In the genomic region with DNA sequence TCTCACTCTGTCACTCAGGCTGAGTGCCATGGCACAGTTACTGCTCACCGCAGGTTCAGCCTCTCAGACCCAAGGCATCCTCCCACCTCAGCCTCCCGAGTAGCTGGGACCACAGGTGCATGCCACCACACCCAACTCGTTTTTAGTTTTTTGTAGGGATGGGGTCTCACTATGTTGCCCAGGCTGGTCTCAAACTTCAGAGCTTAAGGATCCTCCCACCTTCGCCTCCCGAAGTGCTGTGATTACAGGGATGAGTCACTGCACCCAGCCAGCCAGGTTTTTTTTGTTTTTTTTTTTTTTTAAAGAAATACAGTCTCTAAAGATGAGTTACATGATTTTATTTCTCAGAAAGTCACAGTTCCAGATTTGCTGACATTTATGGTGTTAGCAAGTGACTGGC, we compare ENCODE assay signal across 23 cellular contexts. TPM values are rescaled to one million over a fixed set of nuclear protein-coding genes. Genes with fewer than 3 reads are reported as not detected.
DNase-seq lines count a peak whose midpoint lies in the region; ATAC-seq lines count a peak whose summit lies in the region.
"Had no signal": no experiment of that assay in that cellular context is flagged by ENCODE, and none has a peak within 500 bp of the region (broad histone marks: within the 10 kb centered on the region; RNA-seq: fewer than 3 reads in every experiment).

No MANE protein-coding gene starts in this region.

- no peaks in the 10 kb centered on the region for H3K4me1 Mint-ChIP-seq in activated T-helper 1 cell treated with anti-CD3 and anti-CD28 coated beads, Interleukin-12 subunit alpha, Interleukin-12 subunit beta, Interleukin-2, Interleukin-4 antibody, amounts not matched to agents 30 ng/mL and 10 ng/mL and 1 ng/mL, durations not matched to agents 14 hours and 24 hours and 36 hours (ENCODE audit: low read depth)
- H3K4me1 Mint-ChIP-seq: activated naive CD8-positive, alpha-beta T cell treated with anti-CD3 and anti-CD28 coated beads, Interleukin-2, amount 50 U/mL, for 24 hours; endodermal cell; natural killer cell had no signal

- peaks cover 2% of the 10 kb centered on the region for H3K27me3 Mint-ChIP-seq in activated T-helper 1 cell treated with anti-CD3 and anti-CD28 coated beads, Interleukin-12 subunit alpha, Interleukin-12 subunit beta, Interleukin-2, Interleukin-4 antibody, amounts not matched to agents 30 ng/mL and 10 ng/mL and 1 ng/mL, durations not matched to agents 14 hours and 24 hours and 36 hours (ENCODE audit: insufficient read depth)

- no peaks in the 10 kb centered on the region for H3K36me3 Mint-ChIP-seq in activated T-helper 1 cell treated with anti-CD3 and anti-CD28 coated beads, Interleukin-12 subunit alpha, Interleukin-12 subunit beta, Interleukin-2, Interleukin-4 antibody, amounts not matched to agents 30 ng/mL and 10 ng/mL and 1 ng/mL, durations not matched to agents 14 hours and 24 hours and 36 hours (ENCODE audit: low read depth)
- H3K36me3 Mint-ChIP-seq: natural killer cell had no signal

- no peak for ATAC-seq in HG02642 (IDR thresholded peaks at IDR 0.05; ENCODE audit: poor library complexity, unreplicated experiment)
- ATAC-seq: activated CD8-positive, alpha-beta T cell treated with anti-CD3 and anti-CD28 coated beads for 36 hours; activated naive CD8-positive, alpha-beta T cell treated with anti-CD3 and anti-CD28 coated beads, Interleukin-2, amount 50 U/mL, for 24 hours; left lung; natural killer cell had no signal

- H3K4me3 Mint-ChIP-seq in activated T-helper 1 cell treated with anti-CD3 and anti-CD28 coated beads, Interleukin-12 subunit alpha, Interleukin-12 subunit beta, Interleukin-2, Interleukin-4 antibody, amounts not matched to agents 30 ng/mL and 10 ng/mL and 1 ng/mL, durations not matched to agents 14 hours and 24 hours and 36 hours: no peak overlapping the region
- H3K4me3 Mint-ChIP-seq: activated CD8-positive, alpha-beta T cell treated with anti-CD3 and anti-CD28 coated beads for 36 hours; activated naive CD8-positive, alpha-beta T cell treated with anti-CD3 and anti-CD28 coated beads, Interleukin-2, amount 50 U/mL, for 24 hours; endodermal cell; mesothelial cell of epicardium; natural killer cell had no signal

- intact Hi-C loops in activated T-helper 1 cell treated with anti-CD3 and anti-CD28 coated beads, Interleukin-12 subunit alpha, Interleukin-12 subunit beta, Interleukin-2, Interleukin-4 antibody, amounts not matched to agents 30 ng/mL and 10 ng/mL and 1 ng/mL, durations not matched to agents 14 hours and 24 hours and 36 hours (cut with micrococcal nuclease): no loop called here

- DNase-seq in Daoy (ENCODE audit: low read depth) (peak; percentile 57), RKO (ENCODE audit: low spot score) (peak; percentile 26), dermis blood vessel endothelial cell (peak; percentile 44), kidney glomerular epithelial cell (lab: John Stamatoyannopoulos, UW) (peak; percentile 39), DMS153 (lab: John Stamatoyannopoulos, UW) (no peak)
- DNase-seq in activated T-helper 1 cell treated with anti-CD3 and anti-CD28 coated beads, Interleukin-12 subunit alpha, Interleukin-12 subunit beta, Interleukin-2, Interleukin-4 antibody, amounts not matched to agents 30 ng/mL and 10 ng/mL and 1 ng/mL, durations not matched to agents 14 hours and 24 hours and 36 hours (ENCODE audit: low spot score): no peak
- DNase-seq in effector CD4-positive, alpha-beta T cell: no peak
- DNase-seq: activated CD4-positive, alpha-beta T cell treated with anti-CD3 and anti-CD28 coated beads for 1 hour; activated CD8-positive, alpha-beta T cell treated with anti-CD3 and anti-CD28 coated beads for 36 hours; activated gamma-delta T cell treated with Interleukin-2 at 50 U/mL for 16 hours; activated naive CD8-positive, alpha-beta T cell treated with anti-CD3 and anti-CD28 coated beads, Interleukin-2, amount 50 U/mL, for 24 hours; C1 segment of cervical spinal cord; Caco-2; endodermal cell; left lung; MG63; natural killer cell; NCI-H1417; NCI-H446 treated with DMSO at 0.1 percent for 48 hours; SHP77 treated with DMSO at 0.1 percent for 48 hours had no signal

- no peaks in the 10 kb centered on the region for H3K9me3 Mint-ChIP-seq in activated T-helper 1 cell treated with anti-CD3 and anti-CD28 coated beads, Interleukin-12 subunit alpha, Interleukin-12 subunit beta, Interleukin-2, Interleukin-4 antibody, amounts not matched to agents 30 ng/mL and 10 ng/mL and 1 ng/mL, durations not matched to agents 14 hours and 24 hours and 36 hours
- H3K9me3 Mint-ChIP-seq: activated CD8-positive, alpha-beta T cell treated with anti-CD3 and anti-CD28 coated beads for 36 hours; activated naive CD8-positive, alpha-beta T cell treated with anti-CD3 and anti-CD28 coated beads, Interleukin-2, amount 50 U/mL, for 24 hours; endodermal cell; IgD-negative memory B cell; natural killer cell had no signal

- H3K27ac Mint-ChIP-seq in activated T-helper 1 cell treated with anti-CD3 and anti-CD28 coated beads, Interleukin-12 subunit alpha, Interleukin-12 subunit beta, Interleukin-2, Interleukin-4 antibody, amounts not matched to agents 30 ng/mL and 10 ng/mL and 1 ng/mL, durations not matched to agents 14 hours and 24 hours and 36 hours: no peak overlapping the region
- H3K27ac Mint-ChIP-seq: activated CD8-positive, alpha-beta T cell treated with anti-CD3 and anti-CD28 coated beads for 36 hours; activated naive CD8-positive, alpha-beta T cell treated with anti-CD3 and anti-CD28 coated beads, Interleukin-2, amount 50 U/mL, for 24 hours; endodermal cell; mesothelial cell of epicardium; natural killer cell had no signal

RNA-seq across cellular contexts. Expression of gene BACE2, which starts 29.0 kb away (rescaled TPM):
- 70.5 and 74.0 TPM in 2 replicates for total RNA-seq in Daoy (2014; rRNA removed; shearing (Covaris generic))
- 571 and 696 TPM in 2 replicates for total RNA-seq in dermis blood vessel endothelial cell
- total RNA-seq in activated T-helper 1 cell treated with anti-CD3 and anti-CD28 coated beads, Interleukin-12 subunit alpha, Interleukin-12 subunit beta, Interleukin-2, Interleukin-4 antibody, amounts not matched to agents 30 ng/mL and 10 ng/mL and 1 ng/mL, durations not matched to agents 14 hours and 24 hours and 36 hours: 0.81 and 1.8 TPM in 2 replicates

Comparison
In these comparisons a context has a peak if more than half of its experiments do, and no peak if none do; other contexts are left out.
1. DNase-seq: peak in Daoy (single experiment), RKO (single experiment), dermis blood vessel endothelial cell (single experiment) and kidney glomerular epithelial cell (single experiment); none in activated T-helper 1 cell treated with anti-CD3 and anti-CD28 coated beads, Interleukin-12 subunit alpha, Interleukin-12 subunit beta, Interleukin-2, Interleukin-4 antibody, amounts not matched to agents 30 ng/mL and 10 ng/mL and 1 ng/mL, durations not matched to agents 14 hours and 24 hours and 36 hours (single experiment), effector CD4-positive, alpha-beta T cell (single experiment) and DMS153 (single experiment).
2. RNA of gene BACE2, which starts 29.0 kb away (total RNA-seq): 571 to 696 TPM in dermis blood vessel endothelial cell and 70.5 to 74.0 TPM in Daoy; 0.81 to 1.8 TPM in activated T-helper 1 cell treated with anti-CD3 and anti-CD28 coated beads, Interleukin-12 subunit alpha, Interleukin-12 subunit beta, Interleukin-2, Interleukin-4 antibody, amounts not matched to agents 30 ng/mL and 10 ng/mL and 1 ng/mL, durations not matched to agents 14 hours and 24 hours and 36 hours; every median in the first group is over 10 times any median in the second.